Comparison of ENCODE assay signal across 10 cellular contexts in the genomic region with DNA sequence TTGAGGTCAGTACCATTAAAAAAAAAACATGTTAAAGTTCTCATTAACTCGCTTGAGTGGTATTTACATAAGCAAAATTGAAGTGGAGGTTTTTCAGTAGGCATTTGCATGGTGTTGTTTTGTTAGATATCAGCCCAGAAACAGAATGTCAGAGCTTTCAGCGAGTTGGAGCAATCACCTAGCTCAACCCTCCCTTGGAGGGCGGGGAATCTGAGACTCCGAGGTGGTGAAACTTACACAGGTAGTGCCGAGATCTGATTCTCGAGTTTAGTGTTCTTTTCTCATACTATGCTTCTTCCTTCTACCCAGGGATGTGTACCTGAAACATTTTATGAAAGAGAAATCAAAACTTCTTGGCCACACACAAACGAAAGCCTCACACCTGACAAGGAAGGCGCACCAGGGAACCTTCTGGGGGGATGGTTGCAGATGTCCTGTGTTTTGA. TPM values are rescaled to one million over a fixed set of nuclear protein-coding genes. Genes with fewer than 3 reads are reported as not detected.
DNase-seq lines count a peak whose midpoint lies in the region; ATAC-seq and TF ChIP-seq lines count a peak whose summit lies in the region.
"Had no signal": no experiment of that assay in that cellular context is flagged by ENCODE, and none has a peak within 500 bp of the region (broad histone marks: within the 10 kb centered on the region; RNA-seq: fewer than 3 reads in every experiment).

No MANE protein-coding gene starts in this region.

- no peak for TF ChIP-seq CTCF in endothelial cell (IDR thresholded peaks at IDR 0.05; ENCODE audit: unreplicated experiment)

- peak overlapping the region; percentile 59 for H3K4me3 Mint-ChIP-seq in endothelial cell (ENCODE audit: unreplicated experiment)
- peak overlapping the region in 1 of 2 donors; percentile 73 for H3K4me3 Mint-ChIP-seq in stimulated activated naive B cell treated with anti-CD40 and anti-IgM and Interleukin-4, amounts not matched to agents 10 μg/mL and 1 μg/mL and 100 μg/mL, for 72 hours
- no peak overlapping the region for H3K4me3 Mint-ChIP-seq in activated CD4-positive, alpha-beta T cell treated with anti-CD3 and anti-CD28 coated beads for 36 hours

- CTCF ChIA-PET in activated CD4-positive, alpha-beta T cell treated with anti-CD3 and anti-CD28 coated beads for 36 hours (lab: Charles Lee), result no interaction called here

- peaks cover 6% of the 10 kb centered on the region for H3K27me3 Mint-ChIP-seq in endothelial cell (ENCODE audit: unreplicated experiment)
- H3K27me3 Mint-ChIP-seq in stimulated activated naive B cell treated with anti-CD40 and anti-IgM and Interleukin-4, amounts not matched to agents 10 μg/mL and 1 μg/mL and 100 μg/mL, for 72 hours, result no peaks in the 10 kb centered on the region
- H3K27me3 Mint-ChIP-seq in activated CD4-positive, alpha-beta T cell treated with anti-CD3 and anti-CD28 coated beads for 36 hours, result no peaks in the 10 kb centered on the region

- peaks cover 66% of the 10 kb centered on the region for H3K36me3 Mint-ChIP-seq in endothelial cell (ENCODE audit: low read depth, unreplicated experiment)
- H3K36me3 Mint-ChIP-seq in stimulated activated naive B cell treated with anti-CD40 and anti-IgM and Interleukin-4, amounts not matched to agents 10 μg/mL and 1 μg/mL and 100 μg/mL, for 72 hours, result peaks cover 48 to 61% of the 10 kb centered on the region in 2 donors
- H3K36me3 Mint-ChIP-seq in activated CD4-positive, alpha-beta T cell treated with anti-CD3 and anti-CD28 coated beads for 36 hours (ENCODE audit: low read depth), result peaks cover 35% of the 10 kb centered on the region

- H3K4me1 Mint-ChIP-seq in endothelial cell (ENCODE audit: unreplicated experiment), result peaks cover 74% of the 10 kb centered on the region
- peaks cover 41 to 73% of the 10 kb centered on the region in 2 donors for H3K4me1 Mint-ChIP-seq in stimulated activated naive B cell treated with anti-CD40 and anti-IgM and Interleukin-4, amounts not matched to agents 10 μg/mL and 1 μg/mL and 100 μg/mL, for 72 hours
- H3K4me1 Mint-ChIP-seq in activated CD4-positive, alpha-beta T cell treated with anti-CD3 and anti-CD28 coated beads for 36 hours, result peaks cover 51% of the 10 kb centered on the region

- intact Hi-C loops in activated CD4-positive, alpha-beta T cell treated with anti-CD3 and anti-CD28 coated beads for 36 hours (cut with DNase I, micrococcal nuclease), result loop anchor here in 1 of 2 experiments (10.0 kb wide), 1 partner anchor 327 kb away; no protein-coding TSS in a partner anchor

- H3K9me3 Mint-ChIP-seq in endothelial cell (ENCODE audit: unreplicated experiment), result no peaks in the 10 kb centered on the region
- no peaks in the 10 kb centered on the region for H3K9me3 Mint-ChIP-seq in stimulated activated naive B cell treated with anti-CD40 and anti-IgM and Interleukin-4, amounts not matched to agents 10 μg/mL and 1 μg/mL and 100 μg/mL, for 72 hours
- H3K9me3 Mint-ChIP-seq in activated CD4-positive, alpha-beta T cell treated with anti-CD3 and anti-CD28 coated beads for 36 hours (ENCODE audit: low read depth), result no peaks in the 10 kb centered on the region

- no peak for DNase-seq in activated CD4-positive, CD25-positive, alpha-beta regulatory T cell treated with anti-CD3 and anti-CD28 coated beads, Interleukin-2, amount 50 U/mL, for 72 hours
- DNase-seq in endothelial cell (ENCODE audit: low spot score) (no peak), NCI-H774 (lab: John Stamatoyannopoulos, UW) (no peak), NCI-H69 (lab: John Stamatoyannopoulos, UW) (no peak)
- DNase-seq in stimulated activated naive B cell treated with anti-CD40 and anti-IgM and Interleukin-4, amounts not matched to agents 10 μg/mL and 1 μg/mL and 100 μg/mL, for 72 hours, result no peak
- no peak for DNase-seq in activated CD4-positive, alpha-beta T cell treated with anti-CD3 and anti-CD28 coated beads for 36 hours
- DNase-seq: NCI-H226 had no signal

- H3K27ac Mint-ChIP-seq in endothelial cell (ENCODE audit: unreplicated experiment), result no peak overlapping the region
- peak overlapping the region; percentile 62 for H3K27ac Mint-ChIP-seq in stimulated activated naive B cell treated with anti-CD40 and anti-IgM and Interleukin-4, amounts not matched to agents 10 μg/mL and 1 μg/mL and 100 μg/mL, for 72 hours
- H3K27ac Mint-ChIP-seq in activated CD4-positive, alpha-beta T cell treated with anti-CD3 and anti-CD28 coated beads for 36 hours, result no peak overlapping the region

- POLR2A ChIA-PET in activated CD4-positive, alpha-beta T cell treated with anti-CD3 and anti-CD28 coated beads for 36 hours (lab: Charles Lee), result no interaction called here

- peak; percentile 43 to 50 for ATAC-seq in activated CD4-positive, CD25-positive, alpha-beta regulatory T cell treated with anti-CD3 and anti-CD28 coated beads, Interleukin-2, amount 50 U/mL, for 24 hours
- peak; percentile 47 for ATAC-seq in HG02973 (IDR thresholded peaks at IDR 0.05; ENCODE audit: unreplicated experiment)
- no peak for ATAC-seq in stimulated activated naive B cell treated with anti-CD40 and anti-IgM and Interleukin-4, amounts not matched to agents 10 μg/mL and 1 μg/mL and 100 μg/mL, for 72 hours (replicated peaks)
- no peak for ATAC-seq in activated CD4-positive, alpha-beta T cell treated with anti-CD3 and anti-CD28 coated beads for 36 hours
- ATAC-seq: A549 had no signal

RNA-seq across cellular contexts. Expression of a gene that starts 6.6 kb away (rescaled TPM):
- total RNA-seq in endothelial cell (ENCODE audit: unreplicated experiment), result 315 TPM
- 10 to 100 TPM; 44.2 to 67.0 TPM for total RNA-seq in activated CD4-positive, alpha-beta T cell treated with anti-CD3 and anti-CD28 coated beads for 36 hours

Comparison
In these comparisons a context has a peak if more than half of its experiments do, and no peak if none do; other contexts are left out.
1. ATAC-seq: peak in activated CD4-positive, CD25-positive, alpha-beta regulatory T cell treated with anti-CD3 and anti-CD28 coated beads, Interleukin-2, amount 50 U/mL, for 24 hours (2 of 2) and HG02973 (single experiment); none in stimulated activated naive B cell treated with anti-CD40 and anti-IgM and Interleukin-4, amounts not matched to agents 10 μg/mL and 1 μg/mL and 100 μg/mL, for 72 hours (0 of 2) and activated CD4-positive, alpha-beta T cell treated with anti-CD3 and anti-CD28 coated beads for 36 hours (single experiment).